In the genomic region with DNA sequence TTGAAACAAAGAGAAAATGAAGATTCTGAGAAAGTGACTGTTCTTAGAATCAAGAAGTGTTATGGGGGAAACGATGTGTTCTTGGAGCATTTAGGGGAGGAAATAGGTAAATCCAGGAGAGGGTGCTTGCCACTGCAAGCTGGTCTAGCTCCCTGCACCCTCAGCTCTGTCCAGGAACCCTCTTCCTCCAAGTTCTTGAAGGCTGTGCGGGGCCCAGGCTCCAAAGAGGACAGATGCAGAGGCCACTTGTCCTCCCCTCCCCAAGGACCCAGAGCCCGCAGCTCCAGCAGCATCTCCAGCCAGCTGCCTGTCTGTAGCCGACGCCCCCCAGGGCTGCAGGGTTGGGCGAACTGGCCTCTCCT, we compare ENCODE assay signal across 9 cellular contexts.
DNase-seq lines count a peak whose midpoint lies in the region; ATAC-seq and TF ChIP-seq lines count a peak whose summit lies in the region.
"Had no signal": no experiment of that assay in that cellular context is flagged by ENCODE, and none has a peak within 500 bp of the region (broad histone marks: within the 10 kb centered on the region; RNA-seq: fewer than 3 reads in every experiment).

No MANE protein-coding gene starts in this region.

- CTCF ChIA-PET in PC-9 (lab: Charles Lee), result interaction anchor here (0.6 to 2.2 kb wide), 14 partner anchors 15 to 1536 kb away, joined by 3 to 21 read pairs (median 4); partner anchors contain the start of gene SUPT3H

- H3K79me2 ChIP-seq in DND-41 (ENCODE audit: insufficient read depth, low read length), result no peaks in the 10 kb centered on the region
- no peaks in the 10 kb centered on the region for H3K79me2 ChIP-seq in PC-9 (ENCODE audit: low read depth)
- no peaks in the 10 kb centered on the region for H3K79me2 ChIP-seq in mesendoderm (ENCODE audit: control insufficient read depth, insufficient read depth, low read length)

- intact Hi-C loops in PC-9 (cut with micrococcal nuclease; ENCODE audit: unreplicated experiment), result loop anchor here (1.0 to 5.0 kb wide), 6 partner anchors 180 to 1937 kb away; no protein-coding TSS in a partner anchor

- no peaks in the 10 kb centered on the region for H3F3A ChIP-seq in PC-9 (ENCODE audit: insufficient read depth, low read depth)

- no peak overlapping the region for H3K4me3 ChIP-seq in DND-41 (ENCODE audit: low read depth in 1 of 2, low read length in 2 of 2)
- no peak overlapping the region for H3K4me3 ChIP-seq in PC-9
- H3K4me3 ChIP-seq in mesendoderm (ENCODE audit: low read length), result no peak overlapping the region
- H3K4me3 ChIP-seq: SK-N-MC had no signal

- no peak overlapping the region for H4K5ac ChIP-seq in mesendoderm (ENCODE audit: low read length)

- peak overlapping the region; percentile 58; the same call in 1 of the 2 replicates for H3K4me2 ChIP-seq in DND-41 (ENCODE audit: insufficient read depth, low read length)
- peak overlapping the region; percentile 44 for H3K4me2 ChIP-seq in PC-9
- no peak overlapping the region for H3K4me2 ChIP-seq in mesendoderm (ENCODE audit: low read length)

- no peak overlapping the region for H2BK5ac ChIP-seq in mesendoderm (ENCODE audit: low read length)

- H3K18ac ChIP-seq in mesendoderm (ENCODE audit: low read length), result no peak overlapping the region

- no peaks in the 10 kb centered on the region for H3K9me2 ChIP-seq in PC-9 (ENCODE audit: insufficient read depth)

- H4K8ac ChIP-seq in mesendoderm (ENCODE audit: low read depth, low read length), result no peak overlapping the region

- no peak for DNase-seq in DND-41
- DNase-seq in PC-9, result no peak
- DNase-seq in mesendoderm, result no peak
- no peak for DNase-seq in DMS114 treated with DMSO at 0.1 percent for 48 hours (lab: John Stamatoyannopoulos, UW; ENCODE audit: unreplicated experiment)
- no peak for DNase-seq in NCI-H2196 treated with DMSO at 0.1 percent for 48 hours (lab: John Stamatoyannopoulos, UW; ENCODE audit: unreplicated experiment)
- DNase-seq in NCI-H510A treated with DMSO at 0.1 percent for 48 hours (lab: John Stamatoyannopoulos, UW), result no peak
- DNase-seq in NCI-H1105 (lab: John Stamatoyannopoulos, UW), result no peak

- no peak overlapping the region for H3K4ac ChIP-seq in mesendoderm (ENCODE audit: low read depth, low read length)

- no peak overlapping the region for H2BK15ac ChIP-seq in mesendoderm (replicated peaks; ENCODE audit: low read depth)

- no peak overlapping the region for H3K27ac ChIP-seq in DND-41 (ENCODE audit: low read length)
- no peak overlapping the region for H3K27ac ChIP-seq in PC-9
- no peak overlapping the region for H3K27ac ChIP-seq in mesendoderm (ENCODE audit: low read depth, low read length)
- H3K27ac ChIP-seq: SK-N-MC had no signal

- no peaks in the 10 kb centered on the region for H3K79me1 ChIP-seq in mesendoderm (ENCODE audit: low read length)

- no peak for TF ChIP-seq CTCF in DND-41 (IDR thresholded peaks at IDR 0.05; ENCODE audit: borderline replicate concordance, extremely low read depth, low read length, poor library complexity, severe bottlenecking)
- TF ChIP-seq CTCF in PC-9 (conservative IDR thresholded peaks at IDR 0.05), result no peak

- ATAC-seq in DND-41 (ENCODE audit: insufficient read depth, low read depth) (peak; percentile 37; the same call in 2 of the 3 replicates), GM21528 (IDR thresholded peaks at IDR 0.05; ENCODE audit: low FRiP score, unreplicated experiment) (peak; percentile 21)

- H3K9ac ChIP-seq in DND-41 (ENCODE audit: low read depth, low read length) (no peak overlapping the region; the same call in 1 of the 2 replicates), mesendoderm (ENCODE audit: low read length) (peak overlapping the region; percentile 22)

- POLR2A ChIA-PET in PC-9 (lab: Charles Lee; ENCODE audit: unreplicated experiment), result no interaction called here

- peak overlapping the region; percentile 54 for H3K56ac ChIP-seq in mesendoderm (ENCODE audit: low read length)

- no peak overlapping the region for H2AK5ac ChIP-seq in mesendoderm (ENCODE audit: low read length)

- peaks cover 8% of the 10 kb centered on the region for H3K4me1 ChIP-seq in DND-41 (ENCODE audit: insufficient read depth, low read length)
- peaks cover 18% of the 10 kb centered on the region for H3K4me1 ChIP-seq in PC-9 (replicated peaks; ENCODE audit: insufficient read depth)
- no peaks in the 10 kb centered on the region for H3K4me1 ChIP-seq in mesendoderm (ENCODE audit: control insufficient read depth, low read depth, low read length)

- no CpG with 5 or more reads among the region's 6 CpGs for WGBS in mesendoderm (ENCODE audit: extremely low coverage, insufficient coverage, low lambda C conversion rate)

- no peaks in the 10 kb centered on the region for H3K36me3 ChIP-seq in DND-41 (ENCODE audit: insufficient read depth, low read length)
- no peaks in the 10 kb centered on the region for H3K36me3 ChIP-seq in PC-9 (ENCODE audit: low read depth)
- H3K36me3 ChIP-seq in mesendoderm (ENCODE audit: control insufficient read depth, insufficient read depth, low read length), result no peaks in the 10 kb centered on the region

- no peak overlapping the region for H3K23ac ChIP-seq in mesendoderm (ENCODE audit: low read length)

- H3K27me3 ChIP-seq in DND-41 (ENCODE audit: insufficient read depth, low read length, poor library complexity) (peaks cover 9% of the 10 kb centered on the region), PC-9 (ENCODE audit: insufficient read depth, low read depth) (no peaks in the 10 kb centered on the region), mesendoderm (ENCODE audit: insufficient read depth, low read length, poor library complexity) (no peaks in the 10 kb centered on the region)

- H2AFZ ChIP-seq in DND-41 (ENCODE audit: low read depth, low read length), result no peak overlapping the region
- peak overlapping the region; percentile 45; the same call in 1 of the 2 replicates for H2AFZ ChIP-seq in PC-9

- no TSS peak for BruUV-seq in PC-9 (replicated peaks; lab: Mats Ljungman, UMichigan)

- H3K9me3 ChIP-seq in DND-41 (ENCODE audit: insufficient read depth, low read length, severe bottlenecking) (no peaks in the 10 kb centered on the region), PC-9 (ENCODE audit: insufficient read depth, low read depth) (no peaks in the 10 kb centered on the region)

- H4K20me1 ChIP-seq in DND-41 (ENCODE audit: insufficient read depth, low read length), result no peaks in the 10 kb centered on the region
- H4K20me1 ChIP-seq in PC-9 (ENCODE audit: insufficient read depth), result no peaks in the 10 kb centered on the region

- H2BK120ac ChIP-seq in mesendoderm (ENCODE audit: low read depth, low read length), result no peak overlapping the region
